In genomic region chr11:37006563-37006962, GRCh38 we compare ENCODE assay signal across 29 cellular contexts.
"Had no signal": no experiment of that assay in that cellular context is flagged by ENCODE, and none has a peak within 500 bp of the region (broad histone marks: within the 10 kb centered on the region; RNA-seq: fewer than 3 reads in every experiment).

No MANE protein-coding gene starts in this region.

- H3K27ac Mint-ChIP-seq: stimulated activated effector memory CD8-positive, alpha-beta T cell treated with anti-CD3 and anti-CD28 coated beads, Interleukin-12 subunit alpha, Interleukin-12 subunit beta, amount 100 ng/mL, for 72 hours; stimulated activated memory B cell treated with anti-CD40 and anti-IgM and Interleukin-4, amounts not matched to agents 10 μg/mL and 1 μg/mL and 100 μg/mL, for 72 hours; stimulated activated naive B cell treated with anti-CD40 and anti-IgM and Interleukin-4, amounts not matched to agents 10 μg/mL and 1 μg/mL and 100 μg/mL, for 72 hours; stimulated activated naive CD8-positive, alpha-beta T cell treated with anti-CD3 and anti-CD28 coated beads, Interleukin-15, amount 100 ng/mL, for 72 hours; stimulated activated naive CD8-positive, alpha-beta T cell treated with anti-CD3 and anti-CD28 coated beads, Interleukin-15, Interleukin-2, amounts not matched to agents 100 ng/mL and 50 ng/mL, for 24 hours; type B pancreatic cell had no signal

- FAIRE-seq: urothelium cell line had no signal

- H3K4me1 Mint-ChIP-seq: stimulated activated effector memory CD8-positive, alpha-beta T cell treated with anti-CD3 and anti-CD28 coated beads, Interleukin-12 subunit alpha, Interleukin-12 subunit beta, amount 100 ng/mL, for 72 hours; stimulated activated memory B cell treated with anti-CD40 and anti-IgM and Interleukin-4, amounts not matched to agents 10 μg/mL and 1 μg/mL and 100 μg/mL, for 72 hours; stimulated activated naive B cell treated with anti-CD40 and anti-IgM and Interleukin-4, amounts not matched to agents 10 μg/mL and 1 μg/mL and 100 μg/mL, for 72 hours; stimulated activated naive CD8-positive, alpha-beta T cell treated with anti-CD3 and anti-CD28 coated beads, Interleukin-15, amount 100 ng/mL, for 72 hours had no signal

- H3K27me3 Mint-ChIP-seq: stimulated activated memory B cell treated with anti-CD40 and anti-IgM and Interleukin-4, amounts not matched to agents 10 μg/mL and 1 μg/mL and 100 μg/mL, for 72 hours; stimulated activated naive B cell treated with anti-CD40 and anti-IgM and Interleukin-4, amounts not matched to agents 10 μg/mL and 1 μg/mL and 100 μg/mL, for 72 hours; stimulated activated naive CD8-positive, alpha-beta T cell treated with anti-CD3 and anti-CD28 coated beads, Interleukin-15, amount 100 ng/mL, for 72 hours; stimulated activated naive CD8-positive, alpha-beta T cell treated with anti-CD3 and anti-CD28 coated beads, Interleukin-15, Interleukin-2, amounts not matched to agents 100 ng/mL and 50 ng/mL, for 24 hours; type B pancreatic cell had no signal

- H3K36me3 ChIP-seq: stomach, suprapubic skin, thoracic aorta, thyroid gland, tibial artery, tibial nerve, transverse colon, upper lobe of left lung, upper lobe of right lung, uterus, vagina had no signal

- H3K4me3 Mint-ChIP-seq: stimulated activated effector memory CD8-positive, alpha-beta T cell treated with anti-CD3 and anti-CD28 coated beads, Interleukin-12 subunit alpha, Interleukin-12 subunit beta, amount 100 ng/mL, for 72 hours; stimulated activated memory B cell treated with anti-CD40 and anti-IgM and Interleukin-4, amounts not matched to agents 10 μg/mL and 1 μg/mL and 100 μg/mL, for 72 hours; stimulated activated naive B cell treated with anti-CD40 and anti-IgM and Interleukin-4, amounts not matched to agents 10 μg/mL and 1 μg/mL and 100 μg/mL, for 72 hours; stimulated activated naive CD8-positive, alpha-beta T cell treated with anti-CD3 and anti-CD28 coated beads, Interleukin-15, amount 100 ng/mL, for 72 hours; stimulated activated naive CD8-positive, alpha-beta T cell treated with anti-CD3 and anti-CD28 coated beads, Interleukin-15, Interleukin-2, amounts not matched to agents 100 ng/mL and 50 ng/mL, for 24 hours; type B pancreatic cell had no signal

- DNase-seq: stimulated activated CD4-positive, alpha-beta T cell treated with anti-CD3 and anti-CD28 coated beads, Interleukin-2, amount 100 ng/mL, for 48 hours; stimulated activated CD4-positive, alpha-beta T cell treated with anti-CD3 and anti-CD28 coated beads, Interleukin-4, amount 100 ng/mL, for 1 hour; stimulated activated CD4-positive, alpha-beta T cell treated with anti-CD3 and anti-CD28 coated beads, Interleukin-4, amount 100 ng/mL, for 24 hours; stimulated activated CD4-positive, alpha-beta T cell treated with anti-CD3 and anti-CD28 coated beads, Interleukin-4, amount 100 ng/mL, for 4 hours; stimulated activated CD8-positive, alpha-beta memory T cell treated with anti-CD3 and anti-CD28 coated beads, Interleukin-4, amount 100 ng/mL, for 48 hours; stimulated activated naive B cell treated with anti-CD40 and anti-IgM and Interleukin-4, amounts not matched to agents 10 μg/mL and 1 μg/mL and 100 μg/mL, for 72 hours; stimulated activated naive CD4-positive, alpha-beta T cell; stimulated activated naive CD4-positive, alpha-beta T cell treated with Interleukin-2 at 50 U/mL for 16 hours; stimulated activated naive CD8-positive, alpha-beta T cell treated with anti-CD3 and anti-CD28 coated beads, Interleukin-15, amount 100 ng/mL, for 72 hours; stimulated activated naive CD8-positive, alpha-beta T cell treated with anti-CD3 and anti-CD28 coated beads, Interleukin-15, Interleukin-2, amounts not matched to agents 100 U/mL and 50 U/mL, for 24 hours; stomach; substantia nigra; testis; thyroid gland; tibial artery; transverse colon; trophoblast cell; upper lobe of left lung; upper lobe of right lung; uterus had no signal

- H3K27ac ChIP-seq: stomach, suprapubic skin, testis, thoracic aorta, thyroid gland, tibial artery, tibial nerve, transverse colon, upper lobe of left lung, upper lobe of right lung, uterus, vagina had no signal

- ATAC-seq: stimulated activated effector memory CD8-positive, alpha-beta T cell treated with anti-CD3 and anti-CD28 coated beads, Interleukin-12 subunit alpha, Interleukin-12 subunit beta, amount 100 ng/mL, for 72 hours; stimulated activated memory B cell treated with anti-CD40 and anti-IgM and Interleukin-4, amounts not matched to agents 10 μg/mL and 1 μg/mL and 100 μg/mL, for 72 hours; stimulated activated naive B cell treated with anti-CD40 and anti-IgM and Interleukin-4, amounts not matched to agents 10 μg/mL and 1 μg/mL and 100 μg/mL, for 72 hours; stimulated activated naive CD8-positive, alpha-beta T cell treated with anti-CD3 and anti-CD28 coated beads, Interleukin-15, amount 100 ng/mL, for 72 hours; stimulated activated naive CD8-positive, alpha-beta T cell treated with anti-CD3 and anti-CD28 coated beads, Interleukin-15, Interleukin-2, amounts not matched to agents 100 U/mL and 50 U/mL, for 24 hours; upper lobe of right lung had no signal

- H3K4me1 ChIP-seq: stomach, suprapubic skin, testis, thyroid gland, tibial artery, tibial nerve, transverse colon, upper lobe of left lung, upper lobe of right lung, uterus, vagina had no signal

- H3K27me3 ChIP-seq: stomach, suprapubic skin, testis, thyroid gland, tibial artery, tibial nerve, transverse colon, upper lobe of left lung, upper lobe of right lung, uterus, vagina had no signal

- H3K4me3 ChIP-seq: stomach, suprapubic skin, testis, thoracic aorta, thyroid gland, tibial artery, tibial nerve, transverse colon, upper lobe of left lung, upper lobe of right lung, uterus, vagina had no signal

- H3K9me3 ChIP-seq: stomach, suprapubic skin, testis, thoracic aorta, thyroid gland, tibial artery, tibial nerve, transverse colon, upper lobe of left lung, upper lobe of right lung, uterus, vagina had no signal

- H3K36me3 Mint-ChIP-seq: stimulated activated effector memory CD8-positive, alpha-beta T cell treated with anti-CD3 and anti-CD28 coated beads, Interleukin-12 subunit alpha, Interleukin-12 subunit beta, amount 100 ng/mL, for 72 hours; stimulated activated memory B cell treated with anti-CD40 and anti-IgM and Interleukin-4, amounts not matched to agents 10 μg/mL and 1 μg/mL and 100 μg/mL, for 72 hours; stimulated activated naive B cell treated with anti-CD40 and anti-IgM and Interleukin-4, amounts not matched to agents 10 μg/mL and 1 μg/mL and 100 μg/mL, for 72 hours; type B pancreatic cell had no signal

- H3K9me3 Mint-ChIP-seq: stimulated activated effector memory CD8-positive, alpha-beta T cell treated with anti-CD3 and anti-CD28 coated beads, Interleukin-12 subunit alpha, Interleukin-12 subunit beta, amount 100 ng/mL, for 72 hours; stimulated activated memory B cell treated with anti-CD40 and anti-IgM and Interleukin-4, amounts not matched to agents 10 μg/mL and 1 μg/mL and 100 μg/mL, for 72 hours; stimulated activated naive B cell treated with anti-CD40 and anti-IgM and Interleukin-4, amounts not matched to agents 10 μg/mL and 1 μg/mL and 100 μg/mL, for 72 hours; type B pancreatic cell had no signal
